In genomic region chr5:140700177-140701144, GRCh38 we compare ENCODE assay signal across 1 cellular context.
TF ChIP-seq lines count a peak whose summit lies in the region.

ZMAT2 (plus strand) TSS chr5:140700447; CDS start chr5:140700461, 14 bp downstream.

TF ChIP-seq in HepG2, 621 proteins besides CTCF, POLR2A, EP300 and RAD21 (continued from another document and continues in another):
- TF ChIP-seq GPBP1L1 (CRISPR knock-in tag; IDR thresholded peaks at IDR 0.05) (no peak), GATAD2A (CRISPR knock-in tag; IDR thresholded peaks at IDR 0.05) (peak; percentile 63; the same call in 1 of the 2 replicates), ZBTB43 (CRISPR knock-in tag; conservative IDR thresholded peaks at IDR 0.05) (no peak), YEATS4 (CRISPR knock-in tag; IDR thresholded peaks at IDR 0.05; ENCODE audit: borderline replicate concordance) (no peak; the same call in 1 of the 2 replicates), PRDM15 (CRISPR knock-in tag; IDR thresholded peaks at IDR 0.05) (no peak), RERE (CRISPR knock-in tag; IDR thresholded peaks at IDR 0.05; ENCODE audit: low read depth) (no peak), ZFY (CRISPR knock-in tag; IDR thresholded peaks at IDR 0.05) (peak; percentile 46), ZNF678 (CRISPR knock-in tag; IDR thresholded peaks at IDR 0.05) (no peak), ZSCAN5A (CRISPR knock-in tag; IDR thresholded peaks at IDR 0.05; ENCODE audit: borderline replicate concordance) (peak; percentile 37; the same call in 1 of the 2 replicates), ZNF205 (CRISPR knock-in tag; IDR thresholded peaks at IDR 0.05) (no peak; the same call in 1 of the 2 replicates), ZNF34 (CRISPR knock-in tag; IDR thresholded peaks at IDR 0.05; ENCODE audit: borderline replicate concordance) (no peak), ZNF317 (CRISPR knock-in tag; IDR thresholded peaks at IDR 0.05) (no peak), MBNL3 (CRISPR knock-in tag; conservative IDR thresholded peaks at IDR 0.05) (no peak), ZXDC (CRISPR knock-in tag; IDR thresholded peaks at IDR 0.05) (no peak), ZNF432 (CRISPR knock-in tag; IDR thresholded peaks at IDR 0.05; ENCODE audit: borderline replicate concordance) (no peak), GABPA (IDR thresholded peaks at IDR 0.05; ENCODE audit: low read depth, low read length) (no peak), GABPA (CRISPR knock-in tag; IDR thresholded peaks at IDR 0.05; ENCODE audit: low read depth) (peak; percentile 77), KAT8 (CRISPR knock-in tag; IDR thresholded peaks at IDR 0.05) (peak; percentile 99), RFX5 (IDR thresholded peaks at IDR 0.05; ENCODE audit: low read depth, low read length) (no peak), ZNF777 (CRISPR knock-in tag; IDR thresholded peaks at IDR 0.05) (no peak), IRF1 (CRISPR knock-in tag; IDR thresholded peaks at IDR 0.05; ENCODE audit: low read depth) (no peak), MTA1 (CRISPR knock-in tag; IDR thresholded peaks at IDR 0.05; ENCODE audit: borderline replicate concordance) (no peak), ZNF780A (CRISPR knock-in tag; IDR thresholded peaks at IDR 0.05) (no peak), NBN (conservative IDR thresholded peaks at IDR 0.05) (no peak), HOXA7 (CRISPR knock-in tag; IDR thresholded peaks at IDR 0.05) (no peak), MATR3 (CRISPR knock-in tag; IDR thresholded peaks at IDR 0.05) (no peak), PHF5A (CRISPR knock-in tag; IDR thresholded peaks at IDR 0.05; ENCODE audit: low read depth, unreplicated experiment) (peak; percentile 41), GLMP (CRISPR knock-in tag; IDR thresholded peaks at IDR 0.05; ENCODE audit: borderline replicate concordance) (no peak), ZNF605 (CRISPR knock-in tag; IDR thresholded peaks at IDR 0.05) (no peak), ZNF609 (CRISPR knock-in tag; IDR thresholded peaks at IDR 0.05; ENCODE audit: borderline replicate concordance) (no peak), ZNF138 (CRISPR knock-in tag; IDR thresholded peaks at IDR 0.05; ENCODE audit: low read depth) (no peak), KLF15 (CRISPR knock-in tag; IDR thresholded peaks at IDR 0.05; ENCODE audit: borderline replicate concordance) (no peak), MEIS2 (CRISPR knock-in tag; IDR thresholded peaks at IDR 0.05) (peak; percentile 54; the same call in 1 of the 2 replicates)
